In genomic region chr19:12796146-12797071, GRCh38 we compare ENCODE assay signal across 1 cellular context.
TF ChIP-seq lines count a peak whose summit lies in the region.

No MANE protein-coding gene starts in this region.

TF ChIP-seq in H1, 55 proteins besides CTCF, POLR2A, EP300 and RAD21:
- no peak for TF ChIP-seq TAF7 (optimal IDR thresholded peaks at IDR 0.05; ENCODE audit: borderline replicate concordance, low read depth, low read length)
- no peak for TF ChIP-seq ATF3 (IDR thresholded peaks at IDR 0.05; ENCODE audit: insufficient read depth, low read depth, low read length)
- TF ChIP-seq YY1 (IDR thresholded peaks at IDR 0.05; ENCODE audit: low read depth, low read length): no peak
- TF ChIP-seq TCF12 (IDR thresholded peaks at IDR 0.05; ENCODE audit: low read depth, low read length): no peak
- TF ChIP-seq CREB1 (IDR thresholded peaks at IDR 0.05): no peak; the same call in 1 of the 2 replicates
- no peak for TF ChIP-seq BRCA1 (IDR thresholded peaks at IDR 0.05; ENCODE audit: low read depth, low read length)
- TF ChIP-seq USF2 (IDR thresholded peaks at IDR 0.05; ENCODE audit: low read length): peak; percentile 34; the same call in 1 of the 2 replicates
- TF ChIP-seq CHD1 (IDR thresholded peaks at IDR 0.05; ENCODE audit: low read depth, low read length): no peak
- TF ChIP-seq ATF2 (IDR thresholded peaks at IDR 0.05; ENCODE audit: low read length): peak; percentile 67
- no peak for TF ChIP-seq E2F6 (IDR thresholded peaks at IDR 0.05)
- no peak for TF ChIP-seq CTBP2 (IDR thresholded peaks at IDR 0.05; ENCODE audit: borderline replicate concordance, insufficient read depth, insufficient read length, low read length)
- TF ChIP-seq HDAC6 (IDR thresholded peaks at IDR 0.05; ENCODE audit: low read depth, low read length): no peak
- TF ChIP-seq SIX5 (IDR thresholded peaks at IDR 0.05; ENCODE audit: low read depth, low read length): no peak
- TF ChIP-seq EGR1 (IDR thresholded peaks at IDR 0.05; ENCODE audit: borderline replicate concordance, low read depth, low read length): no peak
- no peak for TF ChIP-seq MAFK (IDR thresholded peaks at IDR 0.05; ENCODE audit: low read depth, low read length)
- TF ChIP-seq ZNF274 (IDR thresholded peaks at IDR 0.05; ENCODE audit: borderline replicate concordance, extremely low read depth, low read length): no peak
- no peak for TF ChIP-seq RBBP5 (IDR thresholded peaks at IDR 0.05; ENCODE audit: borderline replicate concordance, low read depth, low read length)
- TF ChIP-seq SP4 (IDR thresholded peaks at IDR 0.05; ENCODE audit: low read length): no peak
- TF ChIP-seq RFX5 (IDR thresholded peaks at IDR 0.05; ENCODE audit: borderline replicate concordance, low read depth, low read length): no peak
- no peak for TF ChIP-seq PHF8 (conservative IDR thresholded peaks at IDR 0.05; ENCODE audit: low read depth, low read length)
- no peak for TF ChIP-seq BCL11A (IDR thresholded peaks at IDR 0.05; ENCODE audit: low read depth in 2 of 2, low read length in 2 of 2)
- no peak; the same call in 1 of the 2 replicates for TF ChIP-seq POLR2AphosphoS5 (IDR thresholded peaks at IDR 0.05; ENCODE audit: low read depth, low read length)
- TF ChIP-seq JUN (IDR thresholded peaks at IDR 0.05; ENCODE audit: low read depth, low read length): no peak
- no peak; the same call in 1 of the 2 replicates for TF ChIP-seq KDM5A (IDR thresholded peaks at IDR 0.05; ENCODE audit: low read length)
- TF ChIP-seq BACH1 (IDR thresholded peaks at IDR 0.05; ENCODE audit: low read length): no peak
- peak; percentile 65; the same call in 1 of the 2 replicates for TF ChIP-seq JUND (IDR thresholded peaks at IDR 0.05; ENCODE audit: low read length)
- no peak for TF ChIP-seq KDM4A (IDR thresholded peaks at IDR 0.05; ENCODE audit: low read depth, low read length, severe bottlenecking)
- peak; percentile 41; the same call in 1 of the 2 replicates for TF ChIP-seq CEBPB (IDR thresholded peaks at IDR 0.05; ENCODE audit: low read depth, low read length)
- TF ChIP-seq NANOG (IDR thresholded peaks at IDR 0.05; ENCODE audit: insufficient read depth, low read depth, low read length, poor library complexity, severe bottlenecking): no peak
- TF ChIP-seq TEAD4 (IDR thresholded peaks at IDR 0.05; ENCODE audit: low read depth, low read length): 0 out of 2 replicates have a peak, but pooled peaks have one; percentile 32
- TF ChIP-seq SIRT6 (IDR thresholded peaks at IDR 0.05; ENCODE audit: low read length): no peak
- no peak for TF ChIP-seq SUZ12 (IDR thresholded peaks at IDR 0.05; ENCODE audit: low read length)
- no peak for TF ChIP-seq HDAC2 (IDR thresholded peaks at IDR 0.05; ENCODE audit: borderline replicate concordance in 1 of 2, low read depth in 2 of 2, low read length in 2 of 2)
- no peak for TF ChIP-seq RNF2 (IDR thresholded peaks at IDR 0.05; ENCODE audit: borderline replicate concordance, low read depth, low read length, missing control alignments, poor library complexity, severe bottlenecking)
- peak in 1 of 2 experiments; percentile 90; a peak in 2 of 4 replicates for TF ChIP-seq SIN3A (conservative IDR thresholded peaks at IDR 0.05 in 1 of 2, IDR thresholded peaks at IDR 0.05 in 1 of 2; ENCODE audit: low read depth in 1 of 2, low read length in 2 of 2)
- TF ChIP-seq SAP30 (IDR thresholded peaks at IDR 0.05; ENCODE audit: insufficient read depth, insufficient replicate concordance, low read length): no peak
- TF ChIP-seq MAX (IDR thresholded peaks at IDR 0.05): peak; percentile 66
- TF ChIP-seq SRF (IDR thresholded peaks at IDR 0.05; ENCODE audit: low read depth, low read length): no peak
- TF ChIP-seq GABPA (IDR thresholded peaks at IDR 0.05; ENCODE audit: borderline replicate concordance, insufficient read depth, low read length): no peak; the same call in 1 of the 2 replicates
- no peak for TF ChIP-seq POU5F1 (IDR thresholded peaks at IDR 0.05; ENCODE audit: low read depth, low read length)
- no peak for TF ChIP-seq SP2 (IDR thresholded peaks at IDR 0.05; ENCODE audit: low read length)
- TF ChIP-seq CBX5 (IDR thresholded peaks at IDR 0.05; ENCODE audit: low read depth, low read length): no peak
- TF ChIP-seq CHD2 (IDR thresholded peaks at IDR 0.05; ENCODE audit: low read length): no peak
- TF ChIP-seq CBX8 (IDR thresholded peaks at IDR 0.05; ENCODE audit: borderline replicate concordance, low read depth, low read length): no peak
- no peak for TF ChIP-seq EZH2 (IDR thresholded peaks at IDR 0.05; ENCODE audit: low read depth, low read length, severe bottlenecking)
- no peak for TF ChIP-seq FOSL1 (IDR thresholded peaks at IDR 0.05; ENCODE audit: insufficient read depth, low read depth, low read length)
- peak; percentile 32; the same call in 1 of the 2 replicates for TF ChIP-seq TBP (IDR thresholded peaks at IDR 0.05; ENCODE audit: low read depth, low read length)
- no peak for TF ChIP-seq CHD7 (IDR thresholded peaks at IDR 0.05; ENCODE audit: insufficient replicate concordance, low read length)
- TF ChIP-seq SP1 (IDR thresholded peaks at IDR 0.05; ENCODE audit: low read depth, low read length): peak; percentile 8; the same call in 1 of the 2 replicates
- no peak for TF ChIP-seq TAF1 (IDR thresholded peaks at IDR 0.05; ENCODE audit: low read depth, low read length)
- no peak for TF ChIP-seq RXRA (IDR thresholded peaks at IDR 0.05; ENCODE audit: insufficient read depth, low read depth, low read length)
- TF ChIP-seq NRF1 (IDR thresholded peaks at IDR 0.05; ENCODE audit: low read depth, low read length): no peak
- no peak for TF ChIP-seq ASH2L (IDR thresholded peaks at IDR 0.05; ENCODE audit: low read length)
- TF ChIP-seq KDM1A (IDR thresholded peaks at IDR 0.05; ENCODE audit: borderline replicate concordance, low read length): no peak
- peak; percentile 84; the same call in 1 of the 2 replicates for TF ChIP-seq GTF2F1 (IDR thresholded peaks at IDR 0.05; ENCODE audit: borderline replicate concordance, low read depth, low read length)
